12 cellular contexts compared by ENCODE assay signal in genomic region chr17:1630662-1631061, GRCh38. TPM values are rescaled to one million over a fixed set of nuclear protein-coding genes. Genes with fewer than 3 reads are reported as not detected.
DNase-seq lines count a peak whose midpoint lies in the region; ATAC-seq, FAIRE-seq and TF ChIP-seq lines count a peak whose summit lies in the region.
"Had no signal": no experiment of that assay in that cellular context is flagged by ENCODE, and none has a peak within 500 bp of the region (broad histone marks: within the 10 kb centered on the region; RNA-seq: fewer than 3 reads in every experiment).

No MANE protein-coding gene starts in this region.

- no peak overlapping the region for H2AFZ ChIP-seq in PC-3 (ENCODE audit: low read length)

- CTCF ChIA-PET in PC-3 (lab: Charles Lee) = interaction anchor here (0.6 to 3.1 kb wide), 4 partner anchors 17 to 56 kb away, joined by 3 to 34 read pairs (median 6); no protein-coding TSS in a partner anchor

- H3K36me3 Mint-ChIP-seq in CD14-positive monocyte = peaks cover 27 to 29% of the 10 kb centered on the region in 2 donors
- peaks cover 3% of the 10 kb centered on the region for H3K36me3 Mint-ChIP-seq in mesothelial cell of epicardium

- no peak overlapping the region for H3K9ac ChIP-seq in PC-3 (ENCODE audit: low read length)

- no peak overlapping the region for H3K4me2 ChIP-seq in PC-3 (ENCODE audit: low read length)

- 71 to 81% (median 76%) methylated on average over 4 of the region's 4 CpGs for WGBS in adrenal gland, 4 donors

- H3K79me2 ChIP-seq in PC-3 (ENCODE audit: low read length) = no peaks in the 10 kb centered on the region

- peaks cover 0 to 13% (median 1%) of the 10 kb centered on the region in 3 donors for H3K27me3 Mint-ChIP-seq in CD14-positive monocyte (ENCODE audit: low read depth in 3 of 3)
- peaks cover 35% of the 10 kb centered on the region for H3K27me3 Mint-ChIP-seq in mesothelial cell of epicardium (ENCODE audit: low read depth)

- H3K27ac ChIP-seq in adrenal gland = no peak overlapping the region
- H3K27ac ChIP-seq in PC-3 (ENCODE audit: low read length) = no peak overlapping the region
- H3K27ac ChIP-seq: SK-N-MC had no signal

- H3K36me3 ChIP-seq in adrenal gland (replicated peaks in 1 of 2) (peaks cover 0 to 6% of the 10 kb centered on the region in 2 donors), PC-3 (ENCODE audit: low read depth, low read length) (no peaks in the 10 kb centered on the region; the same call in 1 of the 2 replicates)

- peak overlapping the region; percentile 90 to 95 for H3K4me3 Mint-ChIP-seq in CD14-positive monocyte
- peak overlapping the region; percentile 73 for H3K4me3 Mint-ChIP-seq in mesothelial cell of epicardium

- peak; percentile 76 for FAIRE-seq in GM12891 (lab: Jason Lieb, UNC)
- FAIRE-seq: D721Med had no signal

- H3F3A ChIP-seq in PC-3 (ENCODE audit: low read length, unreplicated experiment) = no peaks in the 10 kb centered on the region

- ATAC-seq in PC-3 = no peak

- H3K27me3 ChIP-seq in adrenal gland (no peaks in the 10 kb centered on the region), PC-3 (ENCODE audit: low read length) (no peaks in the 10 kb centered on the region)

- H3K4me1 Mint-ChIP-seq in CD14-positive monocyte = peaks cover 41% of the 10 kb centered on the region
- H3K4me1 Mint-ChIP-seq in mesothelial cell of epicardium = peaks cover 9% of the 10 kb centered on the region

- peaks cover 10 to 31% of the 10 kb centered on the region in 2 donors for H3K4me1 ChIP-seq in adrenal gland (replicated peaks in 1 of 2)
- no peaks in the 10 kb centered on the region for H3K4me1 ChIP-seq in PC-3 (ENCODE audit: insufficient read depth, low read length)

- H3K27ac Mint-ChIP-seq in CD14-positive monocyte = peak overlapping the region; percentile 85 to 96 (median 93)
- no peak overlapping the region for H3K27ac Mint-ChIP-seq in mesothelial cell of epicardium

- peaks cover 0 to 3% (median 0%) of the 10 kb centered on the region in 7 donors for H3K9me3 Mint-ChIP-seq in CD14-positive monocyte
- H3K9me3 Mint-ChIP-seq in mesothelial cell of epicardium = no peaks in the 10 kb centered on the region

- no peaks in the 10 kb centered on the region for H3K9me2 ChIP-seq in PC-3 (replicated peaks; ENCODE audit: low read length)

- intact Hi-C loops in CD14-positive monocyte (cut with micrococcal nuclease) = no loop called here
- intact Hi-C loops in adrenal gland (cut with DNase I) = no loop called here
- intact Hi-C loops in PC-3 (cut with micrococcal nuclease) = loop anchor here (1.0 kb wide), 1 partner anchor 56 kb away; no protein-coding TSS in a partner anchor

- H3K9me3 ChIP-seq in adrenal gland (replicated peaks in 1 of 3) (no peaks in the 10 kb centered on the region), PC-3 (ENCODE audit: low read length) (no peaks in the 10 kb centered on the region)

- no peak for TF ChIP-seq POLR2A in GM12891 (IDR thresholded peaks at IDR 0.05; ENCODE audit: low read depth, low read length)
- TF ChIP-seq POLR2A in adrenal gland (IDR thresholded peaks at IDR 0.05) = no peak

- POLR2A ChIA-PET in PC-3 (lab: Charles Lee; ENCODE audit: unreplicated experiment) = interaction anchor here (0.6 kb wide), 1 partner anchor 23 kb away, joined by 16 read pairs; no protein-coding TSS in a partner anchor

- DNase-seq in CD14-positive monocyte (ENCODE audit: low spot score) (no peak), GM12891 (ENCODE audit: insufficient read length, low spot score) (no peak), RPMI8226 (peak; percentile 67), mesothelial cell of epicardium (ENCODE audit: low spot score in 2 of 2, unreplicated experiment in 2 of 2) (no peak), adrenal gland (no peak), GM19238 (ENCODE audit: insufficient read length, low spot score) (no peak), NCI-H2196 treated with DMSO at 0.1 percent for 48 hours (lab: John Stamatoyannopoulos, UW; ENCODE audit: unreplicated experiment) (no peak), PC-3 (no peak)
- DNase-seq: HCEC 1CT, NCI-H1105 had no signal

- no peak for TF ChIP-seq CTCF in CD14-positive monocyte (IDR thresholded peaks at IDR 0.05)
- TF ChIP-seq CTCF in mesothelial cell of epicardium (IDR thresholded peaks at IDR 0.05; ENCODE audit: unreplicated experiment) = no peak
- no peak for TF ChIP-seq CTCF in adrenal gland (IDR thresholded peaks at IDR 0.05)
- no peak for TF ChIP-seq CTCF in PC-3 (conservative IDR thresholded peaks at IDR 0.05; ENCODE audit: low read depth, low read length)

- no peaks in the 10 kb centered on the region for H4K20me1 ChIP-seq in PC-3 (ENCODE audit: low read length)

- no peak overlapping the region for H3K4me3 ChIP-seq in adrenal gland
- no peak overlapping the region for H3K4me3 ChIP-seq in PC-3 (ENCODE audit: low read length)
- H3K4me3 ChIP-seq: SK-N-MC had no signal

- BruUV-seq in PC-3 (replicated peaks; lab: Mats Ljungman, UMichigan) = no TSS peak

TF ChIP-seq in GM12891, 5 proteins besides CTCF, POLR2A, EP300 and RAD21:
- TF ChIP-seq POU2F2 (IDR thresholded peaks at IDR 0.05; ENCODE audit: low read depth, low read length) = no peak
- peak; percentile 32; the same call in 1 of the 2 replicates for TF ChIP-seq SPI1 (IDR thresholded peaks at IDR 0.05; ENCODE audit: low read depth, low read length)

RNA-seq across cellular contexts. Expression of gene SLC43A2, which starts 2.0 kb away (rescaled TPM):
- polyA plus RNA-seq in CD14-positive monocyte (100 to 1,000 TPM; 115 to 151 TPM), adrenal gland (10 to 100 TPM in 1 of 3 donors, 1 to 10 TPM in 2; 6.8 to 17.2 (median 7.5) TPM)
- polyA plus RNA-seq in GM12891 (2012; ENCODE audit: low read depth, missing spikeins) = 2.8 TPM
- total RNA-seq in mesothelial cell of epicardium (12.4 to 13.3 TPM (median 12.4 TPM) in 3 replicates), adrenal gland (10 to 100 TPM; 12.3 to 32.5 (median 19.8) TPM), PC-3 (2014; rRNA removed) (6.2 and 17.1 TPM in 2 replicates)

RNA-seq across cellular contexts. Expression of gene SCARF1, which starts 14.9 kb away (rescaled TPM):
- polyA plus RNA-seq in CD14-positive monocyte = 1 to 10 TPM; 5.2 to 6.3 TPM
- polyA plus RNA-seq in GM12891 (2012; ENCODE audit: low read depth, missing spikeins) = 1.5 TPM
- total RNA-seq in mesothelial cell of epicardium = 1.5 to 2.1 TPM (median 1.8 TPM) in 3 replicates
- 10 to 100 TPM in 7 of 8 donors, 1 to 10 TPM in 1; 9.3 to 24.8 (median 18.9) TPM for total RNA-seq in adrenal gland
- 10 to 100 TPM in 2 of 3 donors, under 1 TPM in 1; 0.81 to 19.1 (median 10.5) TPM for polyA plus RNA-seq in adrenal gland
- 0.73 and 0.81 TPM in 2 replicates for total RNA-seq in PC-3 (2014; rRNA removed)

RNA-seq across cellular contexts. Expression of gene RILP, which starts 19.0 kb away (rescaled TPM):
- polyA plus RNA-seq in CD14-positive monocyte = 10 to 100 TPM; 49.4 to 49.5 TPM
- polyA plus RNA-seq in GM12891 (2012; ENCODE audit: low read depth, missing spikeins) = 2.0 TPM
- 3.4 to 3.8 TPM (median 3.5 TPM) in 3 replicates for total RNA-seq in mesothelial cell of epicardium
- total RNA-seq in adrenal gland = 10 to 100 TPM; 21.5 to 78.3 (median 36.2) TPM
- 10 to 100 TPM; 37.9 to 46.5 (median 40.4) TPM for polyA plus RNA-seq in adrenal gland
- total RNA-seq in PC-3 (2014; rRNA removed) = 27.6 and 27.8 TPM in 2 replicates

RNA-seq across cellular contexts. Expression of gene PRPF8, which starts 54.0 kb away (rescaled TPM):
- polyA plus RNA-seq in CD14-positive monocyte = 10 to 100 TPM; 53.3 to 78.0 TPM
- 135 TPM for polyA plus RNA-seq in GM12891 (2012; ENCODE audit: low read depth, missing spikeins)
- total RNA-seq in mesothelial cell of epicardium = 331 to 354 TPM (median 334 TPM) in 3 replicates
- total RNA-seq in adrenal gland = 100 to 1,000 TPM; 179 to 748 (median 254) TPM
- 100 to 1,000 TPM; 107 to 439 (median 155) TPM for polyA plus RNA-seq in adrenal gland
- 103 and 126 TPM in 2 replicates for total RNA-seq in PC-3 (2014; rRNA removed)
